In genomic region chr15:53716909-53717878, GRCh38 we compare ENCODE assay signal across 9 cellular contexts. TPM values are rescaled to one million over a fixed set of nuclear protein-coding genes. Genes with fewer than 3 reads are reported as not detected.
A peak's percentile ranks its signal among the peaks of the same experiment; 100 is the strongest.
DNase-seq lines count a peak whose midpoint lies in the region; ATAC-seq and TF ChIP-seq lines count a peak whose summit lies in the region.
"Had no signal": no experiment of that assay in that cellular context is flagged by ENCODE, and none has a peak within 500 bp of the region (broad histone marks: within the 10 kb centered on the region; RNA-seq: fewer than 3 reads in every experiment).

No MANE protein-coding gene starts in this region.

- H3K9me3 Mint-ChIP-seq in natural killer cell treated with Interleukin-12 subunit alpha and Interleukin-12 subunit beta and Interleukin-15 and Interleukin-18, amount 100 ng/mL, for 72 hours = no peaks in the 10 kb centered on the region

- H3F3A ChIP-seq in SU-DHL-6 (ENCODE audit: insufficient read depth) = no peaks in the 10 kb centered on the region

- POLR2A ChIA-PET in HEK293 (lab: Yijun Ruan, JAX) = no interaction called here

- H3K4me2 ChIP-seq in SU-DHL-6 (ENCODE audit: low read depth, low read length, poor library complexity, severe bottlenecking) = no peak overlapping the region

- H3K9ac ChIP-seq in SU-DHL-6 (ENCODE audit: low read length) = no peak overlapping the region

- CTCF ChIA-PET in HEK293 (lab: Yijun Ruan, JAX) = interaction anchor here (0.7 to 1.0 kb wide), 5 partner anchors 660 to 1384 kb away, joined by 3 to 4 read pairs (median 3); no protein-coding TSS in a partner anchor

- in situ Hi-C loops in transverse colon (cut with MboI; ENCODE audit: low pct_ligation_motif_present in 1 of 4, low pct_unique_long_range_greater_than_20kb in 1 of 4, low sequenced_read_pairs in 3 of 4) = loop anchor here in 1 of 4 donors (25.0 kb wide), 1 partner anchor 930 kb away; the partner anchor contains the start of gene ONECUT1

- H3K4me3 Mint-ChIP-seq in natural killer cell treated with Interleukin-12 subunit alpha and Interleukin-12 subunit beta and Interleukin-15 and Interleukin-18, amount 100 ng/mL, for 72 hours = no peak overlapping the region

- H3K27ac Mint-ChIP-seq in natural killer cell treated with Interleukin-12 subunit alpha and Interleukin-12 subunit beta and Interleukin-15 and Interleukin-18, amount 100 ng/mL, for 72 hours = no peak overlapping the region

- H3K27me3 ChIP-seq in SU-DHL-6 (ENCODE audit: low read length) = no peaks in the 10 kb centered on the region
- no peaks in the 10 kb centered on the region for H3K27me3 ChIP-seq in transverse colon

- H3K9me3 ChIP-seq in HEK293 (ENCODE audit: control insufficient read depth, insufficient read depth, low read depth, low read length) (no peaks in the 10 kb centered on the region), SU-DHL-6 (ENCODE audit: insufficient read depth, low read length) (no peaks in the 10 kb centered on the region), transverse colon (no peaks in the 10 kb centered on the region)

- H3K27ac ChIP-seq in HEK293 (ENCODE audit: extremely low read depth, low read depth, low read length) (no peak overlapping the region), SU-DHL-6 (ENCODE audit: low read depth, low read length) (no peak overlapping the region), transverse colon (no peak overlapping the region)

- H3K4me3 ChIP-seq in HEK293 (ENCODE audit: low read depth, low read length) (no peak overlapping the region), SU-DHL-6 (ENCODE audit: insufficient read depth, low read length, poor library complexity, severe bottlenecking) (no peak overlapping the region), transverse colon (no peak overlapping the region)

- H2AFZ ChIP-seq in SU-DHL-6 (ENCODE audit: low read depth, low read length, severe bottlenecking) = no peak overlapping the region

- no peaks in the 10 kb centered on the region for H3K36me3 ChIP-seq in HEK293 (ENCODE audit: control insufficient read depth in 2 of 2, insufficient read depth in 1 of 2, low read length in 2 of 2)
- no peaks in the 10 kb centered on the region for H3K36me3 ChIP-seq in SU-DHL-6 (ENCODE audit: low read length)
- H3K36me3 ChIP-seq in transverse colon = no peaks in the 10 kb centered on the region

- no peak for ATAC-seq in natural killer cell treated with Interleukin-12 subunit alpha and Interleukin-12 subunit beta and Interleukin-15 and Interleukin-18, amount 100 ng/mL, for 72 hours

- TF ChIP-seq EP300 in transverse colon (IDR thresholded peaks at IDR 0.05; ENCODE audit: low read depth) = no peak

- no peak for TF ChIP-seq CTCF in HEK293 (tag by site-specific recombination; IDR thresholded peaks at IDR 0.05)
- TF ChIP-seq CTCF in SU-DHL-6 (IDR thresholded peaks at IDR 0.05; ENCODE audit: insufficient read depth, low read length, poor library complexity, severe bottlenecking) = peak; percentile 15
- TF ChIP-seq CTCF in transverse colon (IDR thresholded peaks at IDR 0.05) = peak in 2 of 5 experiments; percentile 13 to 26

- no peaks in the 10 kb centered on the region for H4K20me1 ChIP-seq in SU-DHL-6 (ENCODE audit: low read depth, low read length)

- no peaks in the 10 kb centered on the region for H3K4me1 Mint-ChIP-seq in natural killer cell treated with Interleukin-12 subunit alpha and Interleukin-12 subunit beta and Interleukin-15 and Interleukin-18, amount 100 ng/mL, for 72 hours (ENCODE audit: low read depth in 2 of 2)

- WGBS in transverse colon (ENCODE audit: low coverage in 1 of 2), 2 donors = 16 to 20% methylated on average over 3 of the region's 3 CpGs

- DNase-seq in Ammon's horn (ENCODE audit: low spot score) (peak; percentile 50), kidney tubule cell (ENCODE audit: low spot score) (peak; percentile 34), OCI-M2 (lab: John Stamatoyannopoulos, UW; ENCODE audit: unreplicated experiment) (no peak), transverse colon (no peak)
- no peak for DNase-seq in activated naive CD4-positive, alpha-beta T cell treated with Interleukin-2 at 50 U/mL for 16 hours
- DNase-seq in natural killer cell treated with Interleukin-12 subunit alpha and Interleukin-12 subunit beta and Interleukin-15 and Interleukin-18, amount 100 ng/mL, for 72 hours (ENCODE audit: low spot score) = no peak
- DNase-seq: islet precursor cell had no signal

- no peaks in the 10 kb centered on the region for H3K36me3 Mint-ChIP-seq in natural killer cell treated with Interleukin-12 subunit alpha and Interleukin-12 subunit beta and Interleukin-15 and Interleukin-18, amount 100 ng/mL, for 72 hours

- H3K4me1 ChIP-seq in HEK293 (ENCODE audit: control insufficient read depth, insufficient read depth, low read length) = no peaks in the 10 kb centered on the region
- no peaks in the 10 kb centered on the region for H3K4me1 ChIP-seq in transverse colon

- no peaks in the 10 kb centered on the region for H3K27me3 Mint-ChIP-seq in natural killer cell treated with Interleukin-12 subunit alpha and Interleukin-12 subunit beta and Interleukin-15 and Interleukin-18, amount 100 ng/mL, for 72 hours

- H3K79me2 ChIP-seq in SU-DHL-6 (ENCODE audit: insufficient read depth, low read length) = no peaks in the 10 kb centered on the region

- TF ChIP-seq POLR2A in transverse colon (IDR thresholded peaks at IDR 0.05) = no peak

- intact Hi-C loops in transverse colon (cut with DNase I; ENCODE audit: low total_unique reads) = no loop called here

- H3K9me2 ChIP-seq in SU-DHL-6 (replicated peaks; ENCODE audit: insufficient read depth, low read length) = no peaks in the 10 kb centered on the region

TF ChIP-seq in HEK293, 187 proteins besides CTCF, POLR2A, EP300 and RAD21:
- TF ChIP-seq ZNF391 (tag by site-specific recombination; IDR thresholded peaks at IDR 0.05; ENCODE audit: borderline replicate concordance, low read depth) (no peak), ZSCAN5A (tag by site-specific recombination; IDR thresholded peaks at IDR 0.05) (no peak), ZNF549 (tag by site-specific recombination; IDR thresholded peaks at IDR 0.05) (no peak), KLF17 (tag by site-specific recombination; IDR thresholded peaks at IDR 0.05) (no peak), ZNF23 (tag by site-specific recombination; IDR thresholded peaks at IDR 0.05; ENCODE audit: borderline replicate concordance) (no peak), ZNF654 (tag by site-specific recombination; IDR thresholded peaks at IDR 0.05; ENCODE audit: low read depth) (peak; percentile 43)

RNA-seq across cellular contexts. Expression of gene WDR72, which starts 42.3 kb away (rescaled TPM):
- total RNA-seq in transverse colon = under 1 TPM in 2 of 4 donors, not detected in 2; 0.14 to 0.16 TPM
- not detected for total RNA-seq in natural killer cell treated with Interleukin-12 subunit alpha and Interleukin-12 subunit beta and Interleukin-15 and Interleukin-18, amount 100 ng/mL, for 72 hours

Comparison
In these comparisons a context has a peak if more than half of its experiments do, and no peak if none do; other contexts are left out.
1. DNase-seq: peak in Ammon's horn (single experiment) and kidney tubule cell (single experiment); none in OCI-M2 (single experiment), transverse colon (single experiment), activated naive CD4-positive, alpha-beta T cell treated with Interleukin-2 at 50 U/mL for 16 hours (single experiment) and natural killer cell treated with Interleukin-12 subunit alpha and Interleukin-12 subunit beta and Interleukin-15 and Interleukin-18, amount 100 ng/mL, for 72 hours (single experiment).